8 cellular contexts compared by ENCODE assay signal in the genomic region with DNA sequence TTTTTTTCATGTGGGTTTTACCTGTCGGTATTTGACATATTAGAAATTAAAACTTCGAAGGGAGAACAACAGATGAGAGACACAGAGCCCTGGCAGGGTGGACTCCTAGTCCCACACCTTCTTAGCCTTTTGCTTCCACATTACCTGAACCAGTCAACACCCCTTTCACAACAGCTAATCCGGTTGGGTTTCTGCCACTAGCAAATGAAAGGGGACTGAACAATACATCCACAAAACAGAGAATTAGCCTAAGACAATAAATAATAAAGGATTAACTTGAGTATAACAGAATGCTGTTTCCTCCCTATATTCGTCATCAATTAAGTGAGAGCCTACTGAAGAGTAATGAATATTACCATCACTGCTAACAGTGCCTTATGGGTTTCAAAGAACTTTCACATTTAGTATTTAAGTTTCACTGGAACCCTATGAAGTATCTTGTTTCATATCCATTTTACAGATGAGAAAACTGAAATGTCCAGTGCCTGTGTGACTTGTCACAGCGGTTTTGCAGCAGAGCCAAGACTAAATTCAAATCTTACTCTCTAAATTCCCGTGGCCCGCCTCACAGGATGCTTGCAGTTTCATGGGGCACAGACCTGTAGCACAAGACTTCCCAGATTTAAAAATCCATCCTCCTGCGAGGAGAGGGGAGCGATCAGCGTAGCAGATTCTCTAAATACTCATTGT. TPM values are rescaled to one million over a fixed set of nuclear protein-coding genes. Genes with fewer than 3 reads are reported as not detected.
A peak's percentile ranks its signal among the peaks of the same experiment; 100 is the strongest.
DNase-seq lines count a peak whose midpoint lies in the region; ATAC-seq and TF ChIP-seq lines count a peak whose summit lies in the region.

No MANE protein-coding gene starts in this region.

- intact Hi-C loops in aorta (cut with DNase I) = loop anchor here in 1 of 2 donors (5.0 kb wide), 1 partner anchor 89 kb away; a partner anchor contains a TSS

- peak overlapping the region in 1 of 2 donors; percentile 43 for H3K27ac ChIP-seq in aorta (ENCODE audit: low read depth in 1 of 2, low read length in 2 of 2)

- in situ Hi-C loops in astrocyte of the spinal cord (cut with HindIII; ENCODE audit: low sequenced_read_pairs) = no loop called here

- H3K9me3 ChIP-seq in aorta (ENCODE audit: control insufficient read depth, low read length) = no peaks in the 10 kb centered on the region

- WGBS in aorta, 2 donors = 38 to 39% methylated on average over 10 of the region's 10 CpGs

- DNase-seq in AG09309 (ENCODE audit: low read depth) = no peak
- DNase-seq in astrocyte of the spinal cord (ENCODE audit: low read depth, low spot score) = peak; percentile 19
- DNase-seq in midbrain (lab: John Stamatoyannopoulos, UW) = peak; percentile 65
- DNase-seq in aorta = no peak
- DNase-seq in hepatic stellate cell (ENCODE audit: low spot score) = no peak

- peak; percentile 1 for ATAC-seq in HG03045 (IDR thresholded peaks at IDR 0.05; ENCODE audit: unreplicated experiment)
- no peak for ATAC-seq in aorta (ENCODE audit: low FRiP score)
- ATAC-seq in HG02840 (IDR thresholded peaks at IDR 0.05; ENCODE audit: low FRiP score, unreplicated experiment) = no peak
- ATAC-seq in HG02970 (IDR thresholded peaks at IDR 0.05; ENCODE audit: low FRiP score, unreplicated experiment) = no peak

- H3K36me3 ChIP-seq in aorta (ENCODE audit: control insufficient read depth in 1 of 2, insufficient read depth in 2 of 2, low read length in 1 of 2) = no peaks in the 10 kb centered on the region

- TF ChIP-seq CTCF in AG09309 (IDR thresholded peaks at IDR 0.05; ENCODE audit: control insufficient read depth, insufficient read depth, low read depth, low read length, missing control alignments) = no peak
- no peak for TF ChIP-seq CTCF in astrocyte of the spinal cord (IDR thresholded peaks at IDR 0.05; ENCODE audit: low read depth, low read length)

- H3K4me1 ChIP-seq in aorta (ENCODE audit: control insufficient read depth in 1 of 2, insufficient read depth in 2 of 2, low read length in 2 of 2) = no peaks in the 10 kb centered on the region

- H3K27me3 ChIP-seq in aorta (ENCODE audit: control insufficient read depth in 1 of 2, insufficient read depth in 2 of 2, low read length in 1 of 2) = no peaks in the 10 kb centered on the region

- peak overlapping the region; percentile 66 for H3K4me3 ChIP-seq in AG09309 (ENCODE audit: control insufficient read depth, low read depth, low read length)
- H3K4me3 ChIP-seq in astrocyte of the spinal cord (ENCODE audit: low read depth, low read length) = peak overlapping the region; percentile 59
- H3K4me3 ChIP-seq in aorta (ENCODE audit: low read length in 2 of 2) = peak overlapping the region; percentile 57 to 71

RNA-seq across cellular contexts. Expression of a gene that starts 1.0 kb away (rescaled TPM):
- 10 to 100 TPM; 40.6 to 47.9 TPM for total RNA-seq in aorta
- 10 to 100 TPM; 14.8 to 18.7 TPM for polyA plus RNA-seq in aorta

RNA-seq across cellular contexts. Expression of a gene that starts 31.1 kb away (rescaled TPM):
- total RNA-seq in aorta = 100 to 1,000 TPM; 150 to 179 TPM
- polyA plus RNA-seq in aorta = 100 to 1,000 TPM; 367 to 767 TPM

Comparison
In these comparisons a context has a peak if more than half of its experiments do, and no peak if none do; other contexts are left out.
1. DNase-seq: peak in astrocyte of the spinal cord (single experiment) and midbrain (single experiment); none in AG09309 (single experiment), aorta (0 of 2) and hepatic stellate cell (single experiment).
2. Peak in every context shown above with its lines, with median percentiles within 50 percentile points of each other: H3K4me3 ChIP-seq.